Comparison of ENCODE assay signal across 1 cellular context in genomic region chr7:139950881-139951525, GRCh38.
TF ChIP-seq lines count a peak whose summit lies in the region.

No MANE protein-coding gene starts in this region.

TF ChIP-seq in HepG2, 621 proteins besides CTCF, POLR2A, EP300 and RAD21 (continued from another document):
- peak; percentile 95 for TF ChIP-seq ZNF609 (CRISPR knock-in tag; IDR thresholded peaks at IDR 0.05; ENCODE audit: borderline replicate concordance)
- peak; percentile 74 for TF ChIP-seq HDAC2 (CRISPR knock-in tag; IDR thresholded peaks at IDR 0.05)
- peak; percentile 57; the same call in 1 of the 2 replicates for TF ChIP-seq ARID3A (IDR thresholded peaks at IDR 0.05; ENCODE audit: low read depth, low read length)
- no peak for TF ChIP-seq FOXA1 (IDR thresholded peaks at IDR 0.05)
- peak; percentile 70 for TF ChIP-seq FOXA1 (CRISPR knock-in tag; IDR thresholded peaks at IDR 0.05)
- TF ChIP-seq ELF3 (CRISPR knock-in tag; IDR thresholded peaks at IDR 0.05) = peak; percentile 52; the same call in 1 of the 2 replicates
- TF ChIP-seq TBX3 (IDR thresholded peaks at IDR 0.05; ENCODE audit: borderline replicate concordance) = peak; percentile 86; the same call in 1 of the 2 replicates
- peak; percentile 90 for TF ChIP-seq AHDC1 (CRISPR knock-in tag; IDR thresholded peaks at IDR 0.05; ENCODE audit: borderline replicate concordance)
- TF ChIP-seq ZNF562 (CRISPR knock-in tag; IDR thresholded peaks at IDR 0.05; ENCODE audit: borderline replicate concordance) = no peak
- TF ChIP-seq ATF4 (CRISPR knock-in tag; IDR thresholded peaks at IDR 0.05) = peak in 1 of 2 experiments; percentile 53; a peak in 1 of 4 replicates
- peak; percentile 95 for TF ChIP-seq FOSL2 (CRISPR knock-in tag; IDR thresholded peaks at IDR 0.05)
- peak; percentile 49; the same call in 1 of the 2 replicates for TF ChIP-seq RXRB (CRISPR knock-in tag; IDR thresholded peaks at IDR 0.05; ENCODE audit: borderline replicate concordance)
- TF ChIP-seq TFE3 (CRISPR knock-in tag; IDR thresholded peaks at IDR 0.05) = peak; percentile 63; the same call in 1 of the 2 replicates
- TF ChIP-seq MAX (IDR thresholded peaks at IDR 0.05) = peak; percentile 62; the same call in 1 of the 2 replicates
- no peak for TF ChIP-seq ZNF773 (CRISPR knock-in tag; IDR thresholded peaks at IDR 0.05; ENCODE audit: borderline replicate concordance)
TF ChIP-seq in HepG2: peak in this region for 67.
